14 cellular contexts compared by ENCODE assay signal in genomic region chr15:96020133-96020532, GRCh38.
"Had no signal": no experiment of that assay in that cellular context is flagged by ENCODE, and none has a peak within 500 bp of the region (broad histone marks: within the 10 kb centered on the region; RNA-seq: fewer than 3 reads in every experiment).

No MANE protein-coding gene starts in this region.

- DNase-seq: activated CD4-positive, alpha-beta memory T cell treated with anti-CD3 and anti-CD28 coated beads for 36 hours; activated CD8-positive, alpha-beta memory T cell treated with anti-CD3 and anti-CD28 coated beads, Interleukin-2, amount 50 U/mL, for 4 hours; activated naive CD4-positive, alpha-beta T cell treated with Interleukin-2 at 50 U/mL for 16 hours; activated T-cell treated with anti-CD3 and anti-CD28 coated beads, Interleukin-2, amount 50 U/mL, for 72 hours; central memory CD4-positive, alpha-beta T cell; cortex of kidney; islet precursor cell; left lung; mesenchymal stem cell; right lobe of liver; stimulated activated CD4-positive, alpha-beta T cell treated with anti-CD3 and anti-CD28 coated beads, Interleukin-2, amount 100 ng/mL, for 24 hours; stimulated activated naive B cell treated with anti-CD40 and anti-IgM and Interleukin-4, amounts not matched to agents 10 μg/mL and 1 μg/mL and 100 μg/mL, for 72 hours; T1000; upper lobe of right lung had no signal

- H3K36me3 Mint-ChIP-seq: activated CD4-positive, alpha-beta memory T cell treated with anti-CD3 and anti-CD28 coated beads for 36 hours; stimulated activated naive B cell treated with anti-CD40 and anti-IgM and Interleukin-4, amounts not matched to agents 10 μg/mL and 1 μg/mL and 100 μg/mL, for 72 hours had no signal

- H3K27ac Mint-ChIP-seq: activated CD4-positive, alpha-beta memory T cell treated with anti-CD3 and anti-CD28 coated beads for 36 hours; activated T-cell treated with anti-CD3 and anti-CD28 coated beads, Interleukin-2, amount 50 U/mL, for 72 hours; stimulated activated naive B cell treated with anti-CD40 and anti-IgM and Interleukin-4, amounts not matched to agents 10 μg/mL and 1 μg/mL and 100 μg/mL, for 72 hours had no signal

- ATAC-seq: activated T-cell treated with anti-CD3 and anti-CD28 coated beads, Interleukin-2, amount 50 U/mL, for 72 hours; left lung; right lobe of liver; stimulated activated naive B cell treated with anti-CD40 and anti-IgM and Interleukin-4, amounts not matched to agents 10 μg/mL and 1 μg/mL and 100 μg/mL, for 72 hours; upper lobe of right lung had no signal

- H3K4me1 Mint-ChIP-seq: stimulated activated naive B cell treated with anti-CD40 and anti-IgM and Interleukin-4, amounts not matched to agents 10 μg/mL and 1 μg/mL and 100 μg/mL, for 72 hours had no signal

- H3K4me3 Mint-ChIP-seq: activated CD4-positive, alpha-beta memory T cell treated with anti-CD3 and anti-CD28 coated beads for 36 hours; activated T-cell treated with anti-CD3 and anti-CD28 coated beads, Interleukin-2, amount 50 U/mL, for 72 hours; stimulated activated naive B cell treated with anti-CD40 and anti-IgM and Interleukin-4, amounts not matched to agents 10 μg/mL and 1 μg/mL and 100 μg/mL, for 72 hours had no signal

- H3K27me3 Mint-ChIP-seq: stimulated activated naive B cell treated with anti-CD40 and anti-IgM and Interleukin-4, amounts not matched to agents 10 μg/mL and 1 μg/mL and 100 μg/mL, for 72 hours had no signal
